12 cellular contexts compared by ENCODE assay signal in the genomic region with DNA sequence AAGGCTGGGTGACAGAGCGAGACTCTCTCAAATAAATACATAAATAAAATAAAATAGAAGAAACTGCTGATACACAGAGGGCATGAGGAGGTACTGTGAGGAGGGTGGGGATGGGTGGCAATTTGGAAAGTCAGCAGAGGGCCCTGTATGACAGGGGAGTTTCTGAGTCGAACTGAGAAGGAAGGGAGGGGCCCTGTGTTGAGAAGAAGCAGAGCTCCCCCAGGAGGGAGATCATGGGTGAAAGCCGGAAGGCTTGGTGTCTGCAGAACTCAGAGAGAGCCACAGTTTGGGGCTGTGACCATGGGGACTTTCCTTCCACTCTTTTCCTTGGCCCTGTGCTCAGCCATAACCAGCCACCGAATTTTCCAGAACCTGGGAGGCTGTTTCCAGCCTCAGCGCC. TPM values are rescaled to one million over a fixed set of nuclear protein-coding genes. Genes with fewer than 3 reads are reported as not detected.
DNase-seq lines count a peak whose midpoint lies in the region; ATAC-seq, FAIRE-seq and TF ChIP-seq lines count a peak whose summit lies in the region.
"Had no signal": no experiment of that assay in that cellular context is flagged by ENCODE, and none has a peak within 500 bp of the region (broad histone marks: within the 10 kb centered on the region; RNA-seq: fewer than 3 reads in every experiment).

No MANE protein-coding gene starts in this region.

- H3K27ac ChIP-seq in keratinocyte (ENCODE audit: control insufficient read depth, insufficient read depth, low read length) (peak overlapping the region; percentile 64), upper lobe of right lung (peak overlapping the region; percentile 71)

- peak overlapping the region; percentile 16 for H3K4me2 ChIP-seq in keratinocyte (ENCODE audit: control insufficient read depth, extremely low read depth, insufficient read depth, low read depth, low read length)

- H3K4me1 ChIP-seq in keratinocyte (ENCODE audit: control insufficient read depth, extremely low read depth, insufficient read depth, low read length) (peaks cover 42% of the 10 kb centered on the region), upper lobe of right lung (peaks cover 49% of the 10 kb centered on the region)

- DNase-seq in Right ventricle myocardium inferior (ENCODE audit: missing footprints) (peak; percentile 22), left cardiac atrium (no peak), keratinocyte (ENCODE audit: low read depth, low spot score) (no peak), upper lobe of right lung (no peak), middle frontal gyrus (ENCODE audit: extremely low spot score, low spot score) (no peak), osteocyte (ENCODE audit: extremely low spot score, unreplicated experiment) (no peak)
- DNase-seq in activated CD8-positive, alpha-beta T cell treated with anti-CD3 and anti-CD28 coated beads for 36 hours: peak; percentile 64
- DNase-seq: occipital lobe, SIG-M5 had no signal

- H3K79me2 ChIP-seq in keratinocyte (ENCODE audit: control insufficient read depth, insufficient read depth, low read length): no peaks in the 10 kb centered on the region

- H3K4me1 Mint-ChIP-seq in activated CD8-positive, alpha-beta T cell treated with anti-CD3 and anti-CD28 coated beads for 36 hours (ENCODE audit: low read depth): peaks cover 75% of the 10 kb centered on the region
- H3K4me1 Mint-ChIP-seq in osteocyte (ENCODE audit: unreplicated experiment): peaks cover 26% of the 10 kb centered on the region

- CTCF ChIA-PET in activated CD8-positive, alpha-beta T cell treated with anti-CD3 and anti-CD28 coated beads for 36 hours (lab: Charles Lee): interaction anchor here (1.7 kb wide), 1 partner anchor 22 kb away, joined by 6 read pairs; no protein-coding TSS in a partner anchor

- no peaks in the 10 kb centered on the region for H3K27me3 ChIP-seq in keratinocyte (ENCODE audit: control insufficient read depth, extremely low read depth, insufficient read depth, low read length)
- no peaks in the 10 kb centered on the region for H3K27me3 ChIP-seq in upper lobe of right lung

- no peaks in the 10 kb centered on the region for H3K36me3 Mint-ChIP-seq in activated CD8-positive, alpha-beta T cell treated with anti-CD3 and anti-CD28 coated beads for 36 hours (ENCODE audit: low read depth)
- no peaks in the 10 kb centered on the region for H3K36me3 Mint-ChIP-seq in osteocyte (ENCODE audit: unreplicated experiment)
- H3K36me3 Mint-ChIP-seq: brain had no signal

- H3K9me3 ChIP-seq in keratinocyte (ENCODE audit: control insufficient read depth, low read depth, low read length): no peaks in the 10 kb centered on the region
- H3K9me3 ChIP-seq in upper lobe of right lung: no peaks in the 10 kb centered on the region

- ATAC-seq in Right ventricle myocardium inferior (no peak), left cardiac atrium (no peak), upper lobe of right lung (no peak), GM18502 (IDR thresholded peaks at IDR 0.05; ENCODE audit: poor library complexity, unreplicated experiment) (no peak)
- ATAC-seq in activated CD8-positive, alpha-beta T cell treated with anti-CD3 and anti-CD28 coated beads for 36 hours: peak; percentile 48

- H3K27me3 Mint-ChIP-seq in activated CD8-positive, alpha-beta T cell treated with anti-CD3 and anti-CD28 coated beads for 36 hours: peaks cover 11% of the 10 kb centered on the region
- no peaks in the 10 kb centered on the region for H3K27me3 Mint-ChIP-seq in osteocyte (ENCODE audit: unreplicated experiment)
- H3K27me3 Mint-ChIP-seq: brain had no signal

- peak overlapping the region; percentile 46 for H3K9ac ChIP-seq in keratinocyte (ENCODE audit: control insufficient read depth, extremely low read depth, insufficient read depth, low read length)

- intact Hi-C loops in Right ventricle myocardium inferior (cut with DNase I) (no loop called here), left cardiac atrium (cut with DNase I) (no loop called here), upper lobe of right lung (cut with DNase I) (no loop called here)
- intact Hi-C loops in activated CD8-positive, alpha-beta T cell treated with anti-CD3 and anti-CD28 coated beads for 36 hours (cut with micrococcal nuclease): loop anchor here (5.0 kb wide), 1 partner anchor 107 kb away; no protein-coding TSS in a partner anchor

- H3K36me3 ChIP-seq in keratinocyte (ENCODE audit: control insufficient read depth in 2 of 2, extremely low read depth in 1 of 2, insufficient read depth in 2 of 2, low read length in 2 of 2) (no peaks in the 10 kb centered on the region), upper lobe of right lung (no peaks in the 10 kb centered on the region)

- peak overlapping the region; percentile 52 for H3K27ac Mint-ChIP-seq in activated CD8-positive, alpha-beta T cell treated with anti-CD3 and anti-CD28 coated beads for 36 hours
- no peak overlapping the region for H3K27ac Mint-ChIP-seq in osteocyte (ENCODE audit: unreplicated experiment)

- dilution Hi-C loops in keratinocyte (cut with MboI; ENCODE audit: extremely low pct_ligation_motif_present, low sequenced_read_pairs): no loop called here

- POLR2A ChIA-PET in activated CD8-positive, alpha-beta T cell treated with anti-CD3 and anti-CD28 coated beads for 36 hours (lab: Charles Lee): interaction anchor here (0.7 kb wide), 1 partner anchor 28 kb away, joined by 3 read pairs; no protein-coding TSS in a partner anchor

- H3K4me3 ChIP-seq in keratinocyte (ENCODE audit: control insufficient read depth in 2 of 3, extremely low read depth in 1 of 3, insufficient read depth in 2 of 3, low read depth in 1 of 3, low read length in 3 of 3) (no peak overlapping the region), upper lobe of right lung (no peak overlapping the region)

- H3K9me3 Mint-ChIP-seq in activated CD8-positive, alpha-beta T cell treated with anti-CD3 and anti-CD28 coated beads for 36 hours: no peaks in the 10 kb centered on the region
- H3K9me3 Mint-ChIP-seq in osteocyte (ENCODE audit: unreplicated experiment): no peaks in the 10 kb centered on the region

- no peaks in the 10 kb centered on the region for H4K20me1 ChIP-seq in keratinocyte (ENCODE audit: control insufficient read depth, extremely low read depth, insufficient read depth, low read length)

- no peak for FAIRE-seq in keratinocyte (lab: Jason Lieb, UNC)
- FAIRE-seq: islet of Langerhans had no signal

- no peak for TF ChIP-seq CTCF in activated CD8-positive, alpha-beta T cell treated with anti-CD3 and anti-CD28 coated beads for 36 hours (IDR thresholded peaks at IDR 0.05)
- TF ChIP-seq CTCF in keratinocyte (optimal IDR thresholded peaks at IDR 0.05 in 1 of 3, IDR thresholded peaks at IDR 0.05 in 1 of 3, conservative IDR thresholded peaks at IDR 0.05 in 1 of 3; ENCODE audit: extremely low read depth in 1 of 3, insufficient read depth in 2 of 3, low read length in 3 of 3) (peak in 1 of 3 experiments; percentile 7), upper lobe of right lung (IDR thresholded peaks at IDR 0.05) (no peak), osteocyte (IDR thresholded peaks at IDR 0.05) (no peak)

- no peak overlapping the region for H3K4me3 Mint-ChIP-seq in activated CD8-positive, alpha-beta T cell treated with anti-CD3 and anti-CD28 coated beads for 36 hours
- no peak overlapping the region for H3K4me3 Mint-ChIP-seq in osteocyte (ENCODE audit: unreplicated experiment)
- H3K4me3 Mint-ChIP-seq: brain had no signal

- no peak overlapping the region for H2AFZ ChIP-seq in keratinocyte (ENCODE audit: control insufficient read depth, low read length)

- H3K9me1 ChIP-seq in keratinocyte (ENCODE audit: control insufficient read depth, extremely low read depth, insufficient read depth, low read length): no peaks in the 10 kb centered on the region

RNA-seq across cellular contexts. Expression of a gene that starts 24.8 kb away (rescaled TPM):
- 8.0 TPM for total RNA-seq in Right ventricle myocardium inferior
- total RNA-seq in left cardiac atrium: 10 to 100 TPM; 19.6 to 33.3 TPM
- total RNA-seq in activated CD8-positive, alpha-beta T cell treated with anti-CD3 and anti-CD28 coated beads for 36 hours: 10 to 100 TPM; 25.5 to 26.5 TPM
- 4.1 to 12.9 TPM (median 7.6 TPM) in 3 replicates for polyA plus RNA-seq in keratinocyte
- 3.3 TPM for polyA plus RNA-seq in keratinocyte (2011; ENCODE audit: low read depth)
- 6.7 and 7.2 TPM in 2 replicates for polyA plus RNA-seq in keratinocyte (2011; cell fraction: cytosol; rRNA removed)
- polyA plus RNA-seq in keratinocyte (2011; cell fraction: nucleus; rRNA removed): 20.4 and 21.5 TPM in 2 replicates
- 3.9 and 12.0 TPM in 2 replicates for polyA plus RNA-seq in keratinocyte (2012; ENCODE audit: low replicate concordance)
- polyA minus RNA-seq in keratinocyte: 10.6 to 15.9 TPM (median 14.2 TPM) in 3 replicates
- 7.1 TPM for polyA minus RNA-seq in keratinocyte (2011; cell fraction: cytosol; rRNA and poly(A)+ RNA removed)
- polyA minus RNA-seq in keratinocyte (2011; cell fraction: nucleus; rRNA and poly(A)+ RNA removed): 15.4 and 27.9 TPM in 2 replicates
- total RNA-seq in upper lobe of right lung: 28.7 TPM
- 64.9 and 66.9 TPM in 2 replicates for total RNA-seq in osteocyte

Comparison
In these comparisons a context has a peak if more than half of its experiments do, and no peak if none do; other contexts are left out.
1. DNase-seq: peak in Right ventricle myocardium inferior (single experiment) and activated CD8-positive, alpha-beta T cell treated with anti-CD3 and anti-CD28 coated beads for 36 hours (single experiment); none in left cardiac atrium (single experiment), keratinocyte (single experiment), upper lobe of right lung (single experiment), middle frontal gyrus (single experiment) and osteocyte (single experiment).